Comparison of ENCODE assay signal across 16 cellular contexts in the genomic region with DNA sequence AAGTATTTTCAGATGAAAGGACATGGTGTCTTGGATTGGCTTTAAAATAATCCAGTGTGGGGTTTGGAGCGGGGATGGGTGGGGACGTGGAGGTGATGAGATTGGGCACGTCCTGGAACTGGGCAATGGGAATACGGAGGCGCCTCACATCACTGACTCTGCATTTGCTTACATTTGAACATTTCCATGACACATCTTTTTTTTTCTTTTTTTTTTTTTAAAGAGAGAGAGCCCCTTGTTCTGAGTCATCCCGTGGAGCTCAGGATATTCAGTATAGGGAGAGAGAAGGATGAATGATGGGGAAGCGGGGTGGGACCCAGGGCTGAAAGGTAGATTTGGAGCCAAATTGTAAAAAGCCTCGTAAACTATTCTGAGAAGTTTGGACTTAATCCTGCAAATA.
A peak's percentile ranks its signal among the peaks of the same experiment; 100 is the strongest.
DNase-seq lines count a peak whose midpoint lies in the region; TF ChIP-seq lines count a peak whose summit lies in the region.
"Had no signal": no experiment of that assay in that cellular context is flagged by ENCODE, and none has a peak within 500 bp of the region (broad histone marks: within the 10 kb centered on the region; RNA-seq: fewer than 3 reads in every experiment).

No MANE protein-coding gene starts in this region.

- no peaks in the 10 kb centered on the region for H3K9me3 ChIP-seq in mucosa of rectum (ENCODE audit: control insufficient read depth in 2 of 2, low read length in 2 of 2)

- no peak overlapping the region for H3K4me3 Mint-ChIP-seq in HFFc6
- H3K4me3 Mint-ChIP-seq: activated CD4-positive, alpha-beta T cell treated with anti-CD3 and anti-CD28 coated beads for 36 hours; activated naive CD4-positive, alpha-beta T cell treated with anti-CD3 and anti-CD28 coated beads, Interleukin-2, amount 50 U/mL, for 24 hours; CD4-positive, alpha-beta memory T cell; H9; type B pancreatic cell had no signal

- H3K27ac Mint-ChIP-seq in HFFc6 = no peak overlapping the region
- H3K27ac Mint-ChIP-seq: activated CD4-positive, alpha-beta T cell treated with anti-CD3 and anti-CD28 coated beads for 36 hours; activated naive CD4-positive, alpha-beta T cell treated with anti-CD3 and anti-CD28 coated beads, Interleukin-2, amount 50 U/mL, for 24 hours; CD4-positive, alpha-beta memory T cell; H9; type B pancreatic cell had no signal

- H3K36me3 ChIP-seq in mucosa of rectum (ENCODE audit: control insufficient read depth in 2 of 2, insufficient read depth in 2 of 2, low read length in 2 of 2) (no peaks in the 10 kb centered on the region), urinary bladder (ENCODE audit: insufficient read depth) (no peaks in the 10 kb centered on the region)

- H3K9me3 Mint-ChIP-seq in HFFc6 = peaks cover 15% of the 10 kb centered on the region
- H3K9me3 Mint-ChIP-seq: activated naive CD4-positive, alpha-beta T cell treated with anti-CD3 and anti-CD28 coated beads, Interleukin-2, amount 50 U/mL, for 24 hours had no signal

- H3K27me3 Mint-ChIP-seq in HFFc6 (ENCODE audit: insufficient read depth) = peaks cover 7% of the 10 kb centered on the region
- H3K27me3 Mint-ChIP-seq: activated CD4-positive, alpha-beta T cell treated with anti-CD3 and anti-CD28 coated beads for 36 hours; activated naive CD4-positive, alpha-beta T cell treated with anti-CD3 and anti-CD28 coated beads, Interleukin-2, amount 50 U/mL, for 24 hours; type B pancreatic cell had no signal

- H3K27ac ChIP-seq in coronary artery (peak overlapping the region; percentile 65 to 87), mucosa of rectum (ENCODE audit: low read depth in 2 of 2, low read length in 2 of 2) (peak overlapping the region; percentile 66 to 76), urinary bladder (ENCODE audit: low read depth) (peak overlapping the region; percentile 1)

- DNase-seq in HFFc6 = peak; percentile 8
- DNase-seq in coronary artery (ENCODE audit: low spot score) = no peak
- DNase-seq in NCI-H1694 treated with DMSO at 0.1 percent for 48 hours (lab: John Stamatoyannopoulos, UW) = no peak
- no peak for DNase-seq in NCI-H1436 treated with DMSO at 0.1 percent for 48 hours (lab: John Stamatoyannopoulos, UW)
- DNase-seq in OCI-M1 (lab: John Stamatoyannopoulos, UW) = no peak
- DNase-seq: activated CD4-positive, alpha-beta T cell treated with anti-CD3 and anti-CD28 coated beads for 36 hours; CD4-positive, alpha-beta memory T cell; H9; Kasumi-1; NCI-H187 treated with DMSO at 0.1 percent for 48 hours; NCI-H748 treated with DMSO at 0.1 percent for 48 hours; RPMI8226 had no signal

- peaks cover 32% of the 10 kb centered on the region for H3K4me1 Mint-ChIP-seq in HFFc6 (ENCODE audit: low read depth)
- H3K4me1 Mint-ChIP-seq: activated CD4-positive, alpha-beta T cell treated with anti-CD3 and anti-CD28 coated beads for 36 hours; activated naive CD4-positive, alpha-beta T cell treated with anti-CD3 and anti-CD28 coated beads, Interleukin-2, amount 50 U/mL, for 24 hours; CD4-positive, alpha-beta memory T cell had no signal

- no peaks in the 10 kb centered on the region for H3K27me3 ChIP-seq in mucosa of rectum (ENCODE audit: control insufficient read depth in 2 of 2, insufficient read depth in 2 of 2, low read length in 2 of 2)

- 31% methylated on average over 8 of the region's 8 CpGs for WGBS in urinary bladder

- peaks cover 11 to 14% of the 10 kb centered on the region in 2 donors for H3K4me1 ChIP-seq in mucosa of rectum (ENCODE audit: control insufficient read depth in 2 of 2, insufficient read depth in 2 of 2, low read length in 2 of 2)
- no peaks in the 10 kb centered on the region for H3K4me1 ChIP-seq in urinary bladder (ENCODE audit: insufficient read depth)

- TF ChIP-seq CTCF in HFFc6 (IDR thresholded peaks at IDR 0.05) (no peak), coronary artery (IDR thresholded peaks at IDR 0.05) (no peak)

- no peak overlapping the region for H3K9ac ChIP-seq in mucosa of rectum (ENCODE audit: low read depth in 1 of 2, low read length in 2 of 2)

- H3K4me3 ChIP-seq in coronary artery (no peak overlapping the region), mucosa of rectum (ENCODE audit: low read length in 2 of 2) (no peak overlapping the region), urinary bladder (ENCODE audit: low read depth, low read length) (no peak overlapping the region)

- peaks cover 10% of the 10 kb centered on the region for H3K36me3 Mint-ChIP-seq in HFFc6 (ENCODE audit: low read depth)
- H3K36me3 Mint-ChIP-seq: activated naive CD4-positive, alpha-beta T cell treated with anti-CD3 and anti-CD28 coated beads, Interleukin-2, amount 50 U/mL, for 24 hours; CD4-positive, alpha-beta memory T cell; type B pancreatic cell had no signal

Comparison
In these comparisons a context has a peak if more than half of its experiments do, and no peak if none do; other contexts are left out.
1. H3K27ac ChIP-seq: peak in every context shown above with its lines; median percentile 76 in coronary artery; 71 in mucosa of rectum; 1 in urinary bladder.